Comparison of ENCODE assay signal across 9 cellular contexts in genomic region chr1:36158827-36159252, GRCh38. TPM values are rescaled to one million over a fixed set of nuclear protein-coding genes. Genes with fewer than 3 reads are reported as not detected.
DNase-seq lines count a peak whose midpoint lies in the region; ATAC-seq and TF ChIP-seq lines count a peak whose summit lies in the region.
"Not testable (repeated sequence)": the region's sequence is repeated elsewhere in the genome, so short reads cannot be mapped to it uniquely, and the experiment has no call there.
"Had no signal": no experiment of that assay in that cellular context is flagged by ENCODE, and none has a peak within 500 bp of the region (broad histone marks: within the 10 kb centered on the region; RNA-seq: fewer than 3 reads in every experiment).

No MANE protein-coding gene starts in this region.

- H3K9me3 ChIP-seq in BLaER1 treated with 17β-estradiol and CSF1 and Interleukin-3, amounts not matched to agents 10 nM and 100 nM (replicated peaks in 1 of 11); OCI-LY7 (ENCODE audit: low read length); fibroblast of lung (ENCODE audit: control insufficient read depth, insufficient read depth, low read depth, low read length); prostate gland: not testable (repeated sequence)

- POLR2A ChIA-PET in OCI-LY7 (lab: Charles Lee), result interaction anchor here (0.5 kb wide), 1 partner anchor 100 kb away, joined by 4 read pairs; no protein-coding TSS in a partner anchor

- H3K4me2 ChIP-seq in BLaER1 treated with 17β-estradiol and CSF1 and Interleukin-3, amounts not matched to agents 10 nM and 100 nM, result peak overlapping the region; percentile 89 to 99 (median 98)
- H3K4me2 ChIP-seq in OCI-LY7 (ENCODE audit: low read length) (peak overlapping the region; percentile 95), fibroblast of lung (ENCODE audit: extremely low read depth, insufficient read depth, low read length) (peak overlapping the region; percentile 95)

- not testable (repeated sequence) for TF ChIP-seq CTCF in OCI-LY7 (conservative IDR thresholded peaks at IDR 0.05; ENCODE audit: low read length); brain (conservative IDR thresholded peaks at IDR 0.05); fibroblast of lung (conservative IDR thresholded peaks at IDR 0.05 in 1 of 2, IDR thresholded peaks at IDR 0.05 in 1 of 2; ENCODE audit: low read depth in 1 of 2, low read length in 2 of 2); prostate gland (IDR thresholded peaks at IDR 0.05)

- H3K27me3 ChIP-seq in BLaER1 treated with 17β-estradiol and CSF1 and Interleukin-3, amounts not matched to agents 10 nM and 100 nM; fibroblast of lung (ENCODE audit: control insufficient read depth, insufficient read depth, low read length); prostate gland (replicated peaks; ENCODE audit: insufficient read depth): not testable (repeated sequence)

- peaks cover 6 to 42% (median 21%) of the 10 kb centered on the region in 11 experiments; a peak in 16 of 22 replicates for H3K36me3 ChIP-seq in BLaER1 treated with 17β-estradiol and CSF1 and Interleukin-3, amounts not matched to agents 10 nM and 100 nM
- H3K36me3 ChIP-seq in OCI-LY7 (ENCODE audit: insufficient read depth, low read length) (peaks cover 11% of the 10 kb centered on the region; the same call in 1 of the 2 replicates), fibroblast of lung (ENCODE audit: control insufficient read depth, insufficient read depth, low read length) (peaks cover 14% of the 10 kb centered on the region)
- H3K36me3 ChIP-seq in prostate gland, result not testable (repeated sequence)

- DNase-seq in OCI-LY7 (ENCODE audit: low spot score); activated T-cell treated with anti-CD3 and anti-CD28 coated beads, Interleukin-2, amount 50 U/mL, for 24 hours; fibroblast of lung (ENCODE audit: low read depth in 2 of 2); memory B cell (ENCODE audit: low spot score in 2 of 2); prostate gland (ENCODE audit: low spot score): not testable (repeated sequence)
- peak; percentile 57 for DNase-seq in superior temporal gyrus (ENCODE audit: extremely low spot score)

- 89% methylated on average over 10 of the region's 10 CpGs for WGBS in prostate gland

- H3K4me3 Mint-ChIP-seq in activated T-cell treated with anti-CD3 and anti-CD28 coated beads, Interleukin-2, amount 50 U/mL, for 24 hours, result peak overlapping the region; percentile 91
- H3K4me3 Mint-ChIP-seq in brain, result peak overlapping the region; percentile 91 to 96 (median 95)
- H3K4me3 Mint-ChIP-seq in memory B cell, result not testable (repeated sequence)

- H3K27ac ChIP-seq in BLaER1 treated with 17β-estradiol and CSF1 and Interleukin-3, amounts not matched to agents 10 nM and 100 nM, result peak overlapping the region in 8 of 11 experiments; percentile 93 to 100 (median 99); a peak in 10 of 22 replicates
- H3K27ac ChIP-seq in OCI-LY7 (ENCODE audit: low read depth, low read length, poor library complexity, severe bottlenecking), result peak overlapping the region; percentile 61
- not testable (repeated sequence) for H3K27ac ChIP-seq in fibroblast of lung (ENCODE audit: insufficient read depth, low read length)
- peak overlapping the region; percentile 99 to 100 for H3K27ac ChIP-seq in prostate gland

- H4K20me1 ChIP-seq in BLaER1 treated with 17β-estradiol and CSF1 and Interleukin-3, amounts not matched to agents 10 nM and 100 nM, result peaks cover 49 to 73% (median 67%) of the 10 kb centered on the region in 11 experiments
- peaks cover 12% of the 10 kb centered on the region; the same call in 1 of the 2 replicates for H4K20me1 ChIP-seq in OCI-LY7 (ENCODE audit: insufficient read depth, low read length)
- H4K20me1 ChIP-seq in fibroblast of lung (ENCODE audit: control insufficient read depth, extremely low read depth, insufficient read depth, low read length), result not testable (repeated sequence)

- peak overlapping the region; percentile 96 for H3K27ac Mint-ChIP-seq in activated T-cell treated with anti-CD3 and anti-CD28 coated beads, Interleukin-2, amount 50 U/mL, for 24 hours
- H3K27ac Mint-ChIP-seq in brain (peak overlapping the region; percentile 97 to 99 (median 97)), memory B cell (peak overlapping the region; percentile 86)

- peak overlapping the region in 8 of 10 experiments; percentile 92 to 100 (median 100); a peak in 11 of 20 replicates for H3K4me3 ChIP-seq in BLaER1 treated with 17β-estradiol and CSF1 and Interleukin-3, amounts not matched to agents 10 nM and 100 nM
- H3K4me3 ChIP-seq in OCI-LY7 (ENCODE audit: low read depth, low read length, poor library complexity, severe bottlenecking), result peak overlapping the region; percentile 97
- peak overlapping the region in 2 of 4 experiments; percentile 84 to 88 for H3K4me3 ChIP-seq in fibroblast of lung (replicated peaks in 1 of 4; ENCODE audit: control extremely low read depth in 1 of 4, insufficient read depth in 1 of 4, low read depth in 3 of 4, low read length in 4 of 4)
- not testable (repeated sequence) for H3K4me3 ChIP-seq in prostate gland

- not testable (repeated sequence) for H2AFZ ChIP-seq in OCI-LY7 (ENCODE audit: low read length); fibroblast of lung (ENCODE audit: low read length)

- not testable (repeated sequence) for TF ChIP-seq POLR2A in prostate gland (IDR thresholded peaks at IDR 0.05)

- ATAC-seq in memory B cell (ENCODE audit: low read depth), result not testable (repeated sequence)

- not testable (repeated sequence) for BruUV-seq in OCI-LY7 (replicated peaks; lab: Mats Ljungman, UMichigan)

- H3K4me1 Mint-ChIP-seq in activated T-cell treated with anti-CD3 and anti-CD28 coated beads, Interleukin-2, amount 50 U/mL, for 24 hours (ENCODE audit: low read depth), result peaks cover 72% of the 10 kb centered on the region
- H3K4me1 Mint-ChIP-seq in brain, result peaks cover 79% of the 10 kb centered on the region
- H3K4me1 Mint-ChIP-seq in memory B cell, result peaks cover 48% of the 10 kb centered on the region

- H3K4me1 ChIP-seq in BLaER1 treated with 17β-estradiol and CSF1 and Interleukin-3, amounts not matched to agents 10 nM and 100 nM, result peaks cover 71 to 79% (median 75%) of the 10 kb centered on the region in 10 experiments
- H3K4me1 ChIP-seq in OCI-LY7 (ENCODE audit: insufficient read depth, low read length, poor library complexity, severe bottlenecking), result peaks cover 65% of the 10 kb centered on the region
- H3K4me1 ChIP-seq in fibroblast of lung (ENCODE audit: control insufficient read depth, extremely low read depth, insufficient read depth, low read length), result peaks cover 20% of the 10 kb centered on the region
- peaks cover 64% of the 10 kb centered on the region for H3K4me1 ChIP-seq in prostate gland (replicated peaks)

- H3K79me2 ChIP-seq in OCI-LY7 (ENCODE audit: insufficient read depth, low read depth, low read length), result peaks cover 75% of the 10 kb centered on the region
- peaks cover 78% of the 10 kb centered on the region for H3K79me2 ChIP-seq in fibroblast of lung (ENCODE audit: control insufficient read depth, insufficient read depth, low read length)

- not testable (repeated sequence) for H3K9me2 ChIP-seq in OCI-LY7 (ENCODE audit: insufficient read depth, low read length)

- CTCF ChIA-PET in OCI-LY7 (lab: Charles Lee; ENCODE audit: unreplicated experiment), result interaction anchor here (1.0 kb wide), 1 partner anchor 29 kb away, joined by 4 read pairs; no protein-coding TSS in a partner anchor

- H3K9me3 Mint-ChIP-seq in activated T-cell treated with anti-CD3 and anti-CD28 coated beads, Interleukin-2, amount 50 U/mL, for 24 hours; brain; memory B cell: not testable (repeated sequence)

- intact Hi-C loops in OCI-LY7 (cut with micrococcal nuclease; ENCODE audit: unreplicated experiment), result not testable (repeated sequence)
- intact Hi-C loops in prostate gland (cut with DNase I), result loop anchor here (5.0 kb wide), 1 partner anchor 228 kb away; the partner anchor contains the start of gene STK40

- H3K9ac ChIP-seq in BLaER1 treated with 17β-estradiol and CSF1 and Interleukin-3, amounts not matched to agents 10 nM and 100 nM, result peak overlapping the region; percentile 98 to 100 (median 100); a peak in 21 of 22 replicates
- not testable (repeated sequence) for H3K9ac ChIP-seq in fibroblast of lung (ENCODE audit: insufficient read depth, low read length)

- peaks cover 63% of the 10 kb centered on the region for H3K36me3 Mint-ChIP-seq in activated T-cell treated with anti-CD3 and anti-CD28 coated beads, Interleukin-2, amount 50 U/mL, for 24 hours (ENCODE audit: low read depth)
- not testable (repeated sequence) for H3K36me3 Mint-ChIP-seq in brain, memory B cell

- not testable (repeated sequence) for H3K27me3 Mint-ChIP-seq in activated T-cell treated with anti-CD3 and anti-CD28 coated beads, Interleukin-2, amount 50 U/mL, for 24 hours; memory B cell
- H3K27me3 Mint-ChIP-seq in brain, result peaks cover 10% of the 10 kb centered on the region

RNA-seq across cellular contexts. Expression of gene MAP7D1, which starts 2.9 kb away (rescaled TPM):
- total RNA-seq in OCI-LY7 (2014; rRNA removed; shearing (Covaris generic)), result 55.1 and 61.2 TPM in 2 replicates
- total RNA-seq in OCI-LY7 (2022) (94.7 and 101 TPM in 2 replicates), fibroblast of lung (52.6 and 78.4 TPM in 2 replicates), prostate gland (100 to 1,000 TPM in 1 of 2 donors, 10 to 100 TPM in 1; 97.3 to 132 TPM)
- polyA plus RNA-seq in brain (ENCODE audit: insufficient read depth, low read depth, low replicate concordance) (244 TPM), fibroblast of lung (70.6 and 91.2 TPM in 2 replicates)
- polyA plus RNA-seq in fibroblast of lung (2012), result 113 and 136 TPM in 2 replicates
- 117 and 164 TPM in 2 replicates for polyA minus RNA-seq in fibroblast of lung (ENCODE audit: low replicate concordance)

RNA-seq across cellular contexts. Expression of gene TRAPPC3, which starts 9.6 kb away (rescaled TPM):
- 50.3 and 71.0 TPM in 2 replicates for total RNA-seq in OCI-LY7 (2014; rRNA removed; shearing (Covaris generic))
- total RNA-seq in OCI-LY7 (2022) (55.4 and 60.4 TPM in 2 replicates), fibroblast of lung (70.6 and 88.5 TPM in 2 replicates), prostate gland (10 to 100 TPM; 90.0 to 92.5 TPM)
- polyA plus RNA-seq in brain (ENCODE audit: insufficient read depth, low read depth, low replicate concordance) (105 TPM), fibroblast of lung (102 and 105 TPM in 2 replicates)
- 90.0 and 102 TPM in 2 replicates for polyA plus RNA-seq in fibroblast of lung (2012)
- polyA minus RNA-seq in fibroblast of lung (ENCODE audit: low replicate concordance), result 12.7 and 13.7 TPM in 2 replicates

RNA-seq across cellular contexts. Expression of gene COL8A2, which starts 33.8 kb away (rescaled TPM):
- total RNA-seq in OCI-LY7 (2014; rRNA removed; shearing (Covaris generic)), result not detected in 2 replicates
- not detected in 2 replicates for total RNA-seq in OCI-LY7 (2022)
- polyA plus RNA-seq in brain (ENCODE audit: insufficient read depth, low read depth, low replicate concordance), result 1.8 TPM
- 18.5 and 31.0 TPM in 2 replicates for total RNA-seq in fibroblast of lung
- polyA plus RNA-seq in fibroblast of lung, result 2.9 and 5.2 TPM in 2 replicates
- polyA plus RNA-seq in fibroblast of lung (2012), result 3.1 and 5.8 TPM in 2 replicates
- polyA minus RNA-seq in fibroblast of lung (ENCODE audit: low replicate concordance), result 3.4 and 6.5 TPM in 2 replicates
- 10 to 100 TPM in 1 of 2 donors, 1 to 10 TPM in 1; 7.9 to 10.7 TPM for total RNA-seq in prostate gland
- total RNA-seq: T-helper 2 cell treated with Interferon-gamma antibody and Interleukin-4, amounts not matched to agents 100 ng/mL and 5 ng/mL, for 36 hours had no signal

Comparison
In these comparisons a context has a peak if more than half of its experiments do, and no peak if none do; other contexts are left out.
1. RNA of gene COL8A2, which starts 33.8 kb away (total RNA-seq): 18.5 to 31.0 TPM in fibroblast of lung and 7.9 to 10.7 TPM in prostate gland; not detected in OCI-LY7; every median in the first group is over 4 times any median in the second.
2. Peak in every context shown above with its lines, with median percentiles within 50 percentile points of each other: H3K4me2 ChIP-seq and H3K27ac Mint-ChIP-seq.